In genomic region chr3:100047455-100048141, GRCh38 we compare ENCODE assay signal across 8 cellular contexts.
DNase-seq lines count a peak whose midpoint lies in the region; ATAC-seq lines count a peak whose summit lies in the region.

No MANE protein-coding gene starts in this region.

- H3K4me1 Mint-ChIP-seq in T-helper 2 cell treated with Interferon-gamma antibody and Interleukin-4, amounts not matched to agents 5 μg/mL and 100 μg/mL, for 36 hours (ENCODE audit: low read depth), result peaks cover 9% of the 10 kb centered on the region
- peaks cover 20% of the 10 kb centered on the region for H3K4me1 Mint-ChIP-seq in stimulated activated naive CD8-positive, alpha-beta T cell treated with anti-CD3 and anti-CD28 coated beads, Interleukin-15, amount 100 ng/mL, for 72 hours

- no peaks in the 10 kb centered on the region for H3K27me3 Mint-ChIP-seq in T-helper 2 cell treated with Interferon-gamma antibody and Interleukin-4, amounts not matched to agents 5 μg/mL and 100 μg/mL, for 36 hours (ENCODE audit: low read depth)
- H3K27me3 Mint-ChIP-seq in stimulated activated naive CD8-positive, alpha-beta T cell treated with anti-CD3 and anti-CD28 coated beads, Interleukin-15, amount 100 ng/mL, for 72 hours, result no peaks in the 10 kb centered on the region

- DNase-seq in EH (ENCODE audit: low read depth) (peak; percentile 96), left ventricle myocardium superior (no peak), NCI-H1436 (lab: John Stamatoyannopoulos, UW) (no peak)
- DNase-seq in T-helper 2 cell treated with Interferon-gamma antibody and Interleukin-4, amounts not matched to agents 5 μg/mL and 100 μg/mL, for 36 hours (ENCODE audit: low spot score), result no peak
- DNase-seq in stimulated activated naive CD8-positive, alpha-beta T cell treated with anti-CD3 and anti-CD28 coated beads, Interleukin-15, amount 100 ng/mL, for 72 hours, result peak; percentile 10 to 37
- no peak for DNase-seq in stimulated activated CD4-positive, alpha-beta T cell treated with anti-CD3 and anti-CD28 coated beads, Interleukin-2, amount 100 ng/mL, for 48 hours

- H3K9me3 Mint-ChIP-seq in T-helper 2 cell treated with Interferon-gamma antibody and Interleukin-4, amounts not matched to agents 5 μg/mL and 100 μg/mL, for 36 hours, result no peaks in the 10 kb centered on the region
- H3K9me3 Mint-ChIP-seq in stimulated activated naive CD8-positive, alpha-beta T cell treated with anti-CD3 and anti-CD28 coated beads, Interleukin-15, amount 100 ng/mL, for 72 hours, result no peaks in the 10 kb centered on the region

- H3K27ac Mint-ChIP-seq in T-helper 2 cell treated with Interferon-gamma antibody and Interleukin-4, amounts not matched to agents 5 μg/mL and 100 μg/mL, for 36 hours, result no peak overlapping the region
- peak overlapping the region; percentile 31 to 85 for H3K27ac Mint-ChIP-seq in stimulated activated naive CD8-positive, alpha-beta T cell treated with anti-CD3 and anti-CD28 coated beads, Interleukin-15, amount 100 ng/mL, for 72 hours

- no peaks in the 10 kb centered on the region for H3K36me3 Mint-ChIP-seq in T-helper 2 cell treated with Interferon-gamma antibody and Interleukin-4, amounts not matched to agents 5 μg/mL and 100 μg/mL, for 36 hours (ENCODE audit: low read depth)

- intact Hi-C loops in left ventricle myocardium superior (cut with micrococcal nuclease), result no loop called here

- ATAC-seq in GM19468 (IDR thresholded peaks at IDR 0.05; ENCODE audit: extremely low read depth, unreplicated experiment) (peak; percentile 68), HG03460 (IDR thresholded peaks at IDR 0.05; ENCODE audit: unreplicated experiment) (peak; percentile 73), left ventricle myocardium superior (peak; percentile 49)
- peak; percentile 96 for ATAC-seq in stimulated activated naive CD8-positive, alpha-beta T cell treated with anti-CD3 and anti-CD28 coated beads, Interleukin-15, amount 100 ng/mL, for 72 hours

- peak overlapping the region; percentile 35 for H3K4me3 Mint-ChIP-seq in T-helper 2 cell treated with Interferon-gamma antibody and Interleukin-4, amounts not matched to agents 5 μg/mL and 100 μg/mL, for 36 hours
- H3K4me3 Mint-ChIP-seq in stimulated activated naive CD8-positive, alpha-beta T cell treated with anti-CD3 and anti-CD28 coated beads, Interleukin-15, amount 100 ng/mL, for 72 hours, result peak overlapping the region; percentile 39 to 59

Comparison
In these comparisons a context has a peak if more than half of its experiments do, and no peak if none do; other contexts are left out.
1. DNase-seq: peak in EH (single experiment) and stimulated activated naive CD8-positive, alpha-beta T cell treated with anti-CD3 and anti-CD28 coated beads, Interleukin-15, amount 100 ng/mL, for 72 hours (2 of 2); none in T-helper 2 cell treated with Interferon-gamma antibody and Interleukin-4, amounts not matched to agents 5 μg/mL and 100 μg/mL, for 36 hours (single experiment), left ventricle myocardium superior (single experiment), NCI-H1436 (single experiment) and stimulated activated CD4-positive, alpha-beta T cell treated with anti-CD3 and anti-CD28 coated beads, Interleukin-2, amount 100 ng/mL, for 48 hours (0 of 2).
2. Peak in every context shown above with its lines, with median percentiles within 50 percentile points of each other: ATAC-seq.